In genomic region chr13:46321494-46322225, GRCh38 we compare ENCODE assay signal across 8 cellular contexts.
DNase-seq lines count a peak whose midpoint lies in the region; ATAC-seq and TF ChIP-seq lines count a peak whose summit lies in the region.

No MANE protein-coding gene starts in this region.

- TF ChIP-seq RAD21 in liver (IDR thresholded peaks at IDR 0.05) = peak; percentile 98 to 100

- ATAC-seq in GM18868 (IDR thresholded peaks at IDR 0.05; ENCODE audit: unreplicated experiment) (peak; percentile 65), GM21825 (IDR thresholded peaks at IDR 0.05; ENCODE audit: unreplicated experiment) (no peak)

- no peak for DNase-seq in AG09309 (ENCODE audit: low read depth)
- DNase-seq in NCI-H226 = peak; percentile 41
- DNase-seq in activated CD4-positive, alpha-beta T cell treated with anti-CD3 and anti-CD28 coated beads for 24 hours (ENCODE audit: low read depth in 2 of 2) = peak; percentile 50 to 63
- DNase-seq in cerebellum (ENCODE audit: low spot score) = peak; percentile 18
- peak; percentile 54 for DNase-seq in stimulated activated CD8-positive, alpha-beta memory T cell treated with anti-CD3 and anti-CD28 coated beads, Interleukin-12 subunit alpha, Interleukin-12 subunit beta, amount 100 ng/mL, for 4 hours (ENCODE audit: low read depth)

- peak overlapping the region; percentile 40 to 82 for H3K9ac ChIP-seq in liver (ENCODE audit: low read depth in 1 of 2, low read length in 2 of 2)

- no peaks in the 10 kb centered on the region for H3K36me3 ChIP-seq in liver (ENCODE audit: control insufficient read depth in 4 of 4, insufficient read depth in 3 of 4, low read depth in 1 of 4, low read length in 3 of 4)

- H3K4me3 ChIP-seq in AG09309 (ENCODE audit: control insufficient read depth, low read depth, low read length) (no peak overlapping the region), liver (ENCODE audit: low read depth in 1 of 3, low read length in 3 of 3) (peak overlapping the region in 1 of 3 donors; percentile 43)

- WGBS in liver = 47% methylated on average over 17 of the region's 17 CpGs

- H3K4me1 ChIP-seq in liver (ENCODE audit: control insufficient read depth in 4 of 4, insufficient read depth in 4 of 4, low read length in 3 of 4) = peaks cover 0 to 12% (median 7%) of the 10 kb centered on the region in 4 donors

- no peaks in the 10 kb centered on the region for H3K9me3 ChIP-seq in liver (ENCODE audit: control insufficient read depth in 4 of 4, low read length in 3 of 4)

- peak overlapping the region; percentile 6 to 69 for H3K27ac ChIP-seq in liver (ENCODE audit: low read depth in 1 of 2, low read length in 2 of 2)

- no peaks in the 10 kb centered on the region for H3K27me3 ChIP-seq in liver (ENCODE audit: control insufficient read depth in 4 of 4, insufficient read depth in 4 of 4, low read length in 3 of 4)

- peak; percentile 78 for TF ChIP-seq CTCF in AG09309 (IDR thresholded peaks at IDR 0.05; ENCODE audit: control insufficient read depth, insufficient read depth, low read depth, low read length, missing control alignments)
- peak; percentile 89 for TF ChIP-seq CTCF in liver (IDR thresholded peaks at IDR 0.05; ENCODE audit: low read depth, low read length, missing input control)

TF ChIP-seq in liver, 16 proteins besides CTCF, POLR2A, EP300 and RAD21:
- no peak for TF ChIP-seq FOXA2 (IDR thresholded peaks at IDR 0.05)
- TF ChIP-seq HNF4A (conservative IDR thresholded peaks at IDR 0.05) = peak in 1 of 2 donors; percentile 17
- TF ChIP-seq RXRA (IDR thresholded peaks at IDR 0.05) = peak in 1 of 2 donors; percentile 11
- TF ChIP-seq YY1 (IDR thresholded peaks at IDR 0.05) = peak; percentile 58
TF ChIP-seq in liver: peak in this region for 3.
